In the genomic region with DNA sequence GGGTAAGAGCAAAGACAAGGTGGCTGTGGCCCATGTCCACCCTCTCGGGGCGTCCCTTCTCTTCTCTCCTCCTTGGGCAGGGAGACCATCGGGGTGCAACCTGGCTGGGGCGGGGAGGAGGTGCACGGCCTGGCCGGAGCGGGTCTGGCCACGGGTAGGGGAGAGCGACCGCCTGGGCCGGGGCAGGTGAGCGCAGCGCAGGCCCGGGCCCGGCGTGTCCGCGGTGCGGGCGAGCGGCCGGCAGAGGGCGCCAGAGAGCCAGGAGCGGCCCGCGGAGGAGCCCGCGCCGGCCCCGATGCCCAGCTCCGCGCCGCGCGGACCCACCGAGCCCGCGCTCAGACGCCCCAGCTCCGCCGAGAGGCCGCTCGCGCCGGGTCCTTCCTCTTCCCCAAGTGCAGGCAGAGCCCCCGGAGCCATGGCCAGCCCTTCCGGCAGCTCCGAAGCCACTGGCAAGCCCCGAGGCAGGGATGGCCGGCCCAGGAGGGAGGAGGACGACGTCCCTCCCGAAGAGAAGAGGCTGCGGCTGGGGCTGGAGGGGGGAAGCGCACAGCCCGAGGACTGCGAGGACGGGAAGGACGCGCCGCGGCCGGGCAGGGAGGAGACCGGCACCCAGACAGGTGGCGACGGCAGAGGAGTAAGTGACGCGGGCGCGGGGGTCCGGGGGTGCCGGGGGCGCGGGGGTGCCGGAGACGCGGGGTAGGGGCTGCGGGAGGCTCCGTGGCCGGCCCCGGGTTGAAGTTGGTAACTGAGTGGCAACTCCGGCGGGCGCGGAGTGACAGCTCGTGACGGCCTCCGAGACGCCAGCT, we compare ENCODE assay signal across 8 cellular contexts.
DNase-seq lines count a peak whose midpoint lies in the region; ATAC-seq and TF ChIP-seq lines count a peak whose summit lies in the region.
"Not testable (repeated sequence)": the region's sequence is repeated elsewhere in the genome, so short reads cannot be mapped to it uniquely, and the experiment has no call there.

No MANE protein-coding gene starts in this region.

- H3K27ac ChIP-seq in 22Rv1; mesendoderm (ENCODE audit: low read depth, low read length): not testable (repeated sequence)

- not testable (repeated sequence) for H3K4me1 Mint-ChIP-seq in activated B cell treated with CpG ODN at 0.5 μM for 24 hours; activated naive CD4-positive, alpha-beta T cell treated with anti-CD3 and anti-CD28 coated beads, Interleukin-2, amount 10 ng/mL, durations not matched to agents 7 days and 5 days

- not testable (repeated sequence) for ATAC-seq in activated B cell treated with CpG ODN at 0.5 μM for 24 hours (ENCODE audit: low read depth)

- DNase-seq in GM12864 (ENCODE audit: low read depth), result not testable (repeated sequence)
- DNase-seq in NCI-H146 (lab: John Stamatoyannopoulos, UW) (peak; percentile 8), activated B cell treated with CpG ODN at 0.5 μM for 24 hours (peak; percentile 63), erythroblast (lab: John Stamatoyannopoulos, UW) (peak; percentile 11 to 56), mesendoderm (peak; percentile 23)
- DNase-seq in activated naive CD4-positive, alpha-beta T cell treated with anti-CD3 and anti-CD28 coated beads, Interleukin-2, amount 10 ng/mL, durations not matched to agents 7 days and 5 days, result peak; percentile 52
- DNase-seq in stimulated activated CD4-positive, alpha-beta T cell treated with anti-CD3 and anti-CD28 coated beads, Interleukin-2, amount 100 ng/mL, for 24 hours, result peak; percentile 67 to 71

- not testable (repeated sequence) for H4K8ac ChIP-seq in mesendoderm (ENCODE audit: low read depth, low read length)

- peak overlapping the region; percentile 55 for H3K4me3 Mint-ChIP-seq in activated B cell treated with CpG ODN at 0.5 μM for 24 hours
- peak overlapping the region; percentile 51 for H3K4me3 Mint-ChIP-seq in activated naive CD4-positive, alpha-beta T cell treated with anti-CD3 and anti-CD28 coated beads, Interleukin-2, amount 10 ng/mL, durations not matched to agents 7 days and 5 days

- H4K5ac ChIP-seq in mesendoderm (ENCODE audit: low read length), result not testable (repeated sequence)

- H3K4me1 ChIP-seq in mesendoderm (ENCODE audit: control insufficient read depth, low read depth, low read length), result not testable (repeated sequence)

- H3K4me2 ChIP-seq in mesendoderm (ENCODE audit: low read length), result not testable (repeated sequence)

- not testable (repeated sequence) for H3K36me3 ChIP-seq in mesendoderm (ENCODE audit: control insufficient read depth, insufficient read depth, low read length)

- not testable (repeated sequence) for H3K79me2 ChIP-seq in mesendoderm (ENCODE audit: control insufficient read depth, insufficient read depth, low read length)

- H3K23ac ChIP-seq in mesendoderm (ENCODE audit: low read length), result not testable (repeated sequence)

- CTCF ChIA-PET in activated B cell treated with CpG ODN at 0.5 μM for 24 hours (lab: Charles Lee), result interaction anchor here (0.6 to 1.5 kb wide), 3 partner anchors 376 to 1405 kb away, joined by 3 to 4 read pairs (median 3); no protein-coding TSS in a partner anchor
- CTCF ChIA-PET in activated naive CD4-positive, alpha-beta T cell treated with anti-CD3 and anti-CD28 coated beads, Interleukin-2, amount 10 ng/mL, durations not matched to agents 7 days and 5 days (lab: Charles Lee), result interaction anchor here (1.0 to 1.3 kb wide), 2 partner anchors 376 to 1403 kb away, joined by 3 to 7 read pairs; no protein-coding TSS in a partner anchor

- POLR2A ChIA-PET in activated B cell treated with CpG ODN at 0.5 μM for 24 hours (lab: Charles Lee), result not testable (repeated sequence)

- H2AK5ac ChIP-seq in mesendoderm (ENCODE audit: low read length), result not testable (repeated sequence)

- not testable (repeated sequence) for H2BK5ac ChIP-seq in mesendoderm (ENCODE audit: low read length)

- TF ChIP-seq CTCF in 22Rv1 (IDR thresholded peaks at IDR 0.05), result peak; percentile 82
- TF ChIP-seq CTCF in GM12864 (IDR thresholded peaks at IDR 0.05; ENCODE audit: low read depth, low read length, missing control alignments), result peak; percentile 48
- not testable (repeated sequence) for TF ChIP-seq CTCF in activated B cell treated with CpG ODN at 0.5 μM for 24 hours (IDR thresholded peaks at IDR 0.05)

- H3K4me3 ChIP-seq in GM12864 (ENCODE audit: low read depth, low read length); mesendoderm (ENCODE audit: low read length): not testable (repeated sequence)

- H3K27me3 Mint-ChIP-seq in activated B cell treated with CpG ODN at 0.5 μM for 24 hours, result peaks cover 21% of the 10 kb centered on the region
- peaks cover 42% of the 10 kb centered on the region for H3K27me3 Mint-ChIP-seq in activated naive CD4-positive, alpha-beta T cell treated with anti-CD3 and anti-CD28 coated beads, Interleukin-2, amount 10 ng/mL, durations not matched to agents 7 days and 5 days

- H3K36me3 Mint-ChIP-seq in activated B cell treated with CpG ODN at 0.5 μM for 24 hours (ENCODE audit: low read depth); activated naive CD4-positive, alpha-beta T cell treated with anti-CD3 and anti-CD28 coated beads, Interleukin-2, amount 10 ng/mL, durations not matched to agents 7 days and 5 days: not testable (repeated sequence)

- H3K4ac ChIP-seq in mesendoderm (ENCODE audit: low read depth, low read length), result not testable (repeated sequence)

- not testable (repeated sequence) for H2BK15ac ChIP-seq in mesendoderm (replicated peaks; ENCODE audit: low read depth)

- intact Hi-C loops in activated B cell treated with CpG ODN at 0.5 μM for 24 hours (cut with micrococcal nuclease), result not testable (repeated sequence)

- not testable (repeated sequence) for H3K9me3 Mint-ChIP-seq in activated B cell treated with CpG ODN at 0.5 μM for 24 hours; activated naive CD4-positive, alpha-beta T cell treated with anti-CD3 and anti-CD28 coated beads, Interleukin-2, amount 10 ng/mL, durations not matched to agents 7 days and 5 days

- H3K27ac Mint-ChIP-seq in activated B cell treated with CpG ODN at 0.5 μM for 24 hours; activated naive CD4-positive, alpha-beta T cell treated with anti-CD3 and anti-CD28 coated beads, Interleukin-2, amount 10 ng/mL, durations not matched to agents 7 days and 5 days: not testable (repeated sequence)

- not testable (repeated sequence) for H3K27me3 ChIP-seq in mesendoderm (ENCODE audit: insufficient read depth, low read length, poor library complexity)

- not testable (repeated sequence) for H2BK120ac ChIP-seq in mesendoderm (ENCODE audit: low read depth, low read length)

- not testable (repeated sequence) for H3K79me1 ChIP-seq in mesendoderm (ENCODE audit: low read length)

- H3K18ac ChIP-seq in mesendoderm (ENCODE audit: low read length), result not testable (repeated sequence)

- not testable (repeated sequence) for H3K9ac ChIP-seq in mesendoderm (ENCODE audit: low read length)

- H3K56ac ChIP-seq in mesendoderm (ENCODE audit: low read length), result not testable (repeated sequence)

- WGBS in mesendoderm (ENCODE audit: extremely low coverage, insufficient coverage, low lambda C conversion rate), result no CpG with 5 or more reads among the region's 89 CpGs

- TF ChIP-seq POLR2A in erythroblast (IDR thresholded peaks at IDR 0.05; ENCODE audit: low read length), result not testable (repeated sequence)
